Comparison of ENCODE assay signal across 1 cellular context in the genomic region with DNA sequence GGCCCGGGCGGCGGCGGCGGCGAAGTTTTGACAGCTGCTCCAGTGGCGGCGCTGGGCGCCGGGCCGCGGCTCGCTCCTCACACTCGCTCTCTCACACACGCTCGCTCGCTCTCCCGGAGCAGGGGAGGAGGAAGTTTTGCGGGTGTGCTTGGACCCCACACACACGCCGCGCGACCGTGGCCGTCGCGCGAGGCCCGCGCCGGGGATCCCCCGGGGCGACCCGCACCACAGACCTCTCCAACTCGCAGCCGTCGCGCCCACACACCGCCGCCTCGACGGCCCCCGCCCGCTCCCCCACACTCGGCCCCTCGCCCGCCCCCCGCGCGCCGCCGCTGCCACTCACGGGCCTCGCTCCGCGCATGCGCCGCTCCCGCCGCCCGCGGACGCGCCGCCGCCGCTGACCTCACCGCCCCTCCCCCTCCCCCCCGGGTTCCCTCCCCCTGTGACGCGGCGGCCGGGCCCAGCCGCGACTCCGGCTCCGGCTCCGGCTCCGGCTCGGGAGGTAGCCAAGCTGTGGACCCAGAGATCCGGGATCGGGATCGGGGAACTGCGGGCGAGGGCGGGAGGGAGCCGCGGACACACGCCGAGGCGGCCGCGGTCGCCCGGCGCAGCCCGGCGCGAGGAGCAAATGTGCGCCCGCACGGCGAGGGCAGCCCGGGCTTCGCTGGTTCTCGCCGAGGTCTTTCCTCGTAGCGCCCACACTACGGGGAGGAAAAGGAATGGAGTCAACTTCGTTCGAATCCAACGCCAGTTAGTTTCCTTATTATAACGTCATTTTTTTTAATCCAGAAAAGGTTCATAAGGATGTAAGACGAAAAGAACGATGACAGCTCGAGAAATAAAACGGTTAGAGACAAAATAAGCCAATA.
TF ChIP-seq lines count a peak whose summit lies in the region.

No MANE protein-coding gene starts in this region.

TF ChIP-seq in GM12878, 131 proteins besides CTCF, POLR2A, EP300 and RAD21 (continued from another document and continues in another):
- TF ChIP-seq, protein P1, sequence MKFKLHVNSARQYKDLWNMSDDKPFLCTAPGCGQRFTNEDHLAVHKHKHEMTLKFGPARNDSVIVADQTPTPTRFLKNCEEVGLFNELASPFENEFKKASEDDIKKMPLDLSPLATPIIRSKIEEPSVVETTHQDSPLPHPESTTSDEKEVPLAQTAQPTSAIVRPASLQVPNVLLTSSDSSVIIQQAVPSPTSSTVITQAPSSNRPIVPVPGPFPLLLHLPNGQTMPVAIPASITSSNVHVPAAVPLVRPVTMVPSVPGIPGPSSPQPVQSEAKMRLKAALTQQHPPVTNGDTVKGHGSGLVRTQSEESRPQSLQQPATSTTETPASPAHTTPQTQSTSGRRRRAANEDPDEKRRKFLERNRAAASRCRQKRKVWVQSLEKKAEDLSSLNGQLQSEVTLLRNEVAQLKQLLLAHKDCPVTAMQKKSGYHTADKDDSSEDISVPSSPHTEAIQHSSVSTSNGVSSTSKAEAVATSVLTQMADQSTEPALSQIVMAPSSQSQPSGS (IDR thresholded peaks at IDR 0.05; ENCODE audit: low read length): no peak
- peak; percentile 49 for TF ChIP-seq RELA (IDR thresholded peaks at IDR 0.05; ENCODE audit: borderline replicate concordance, partially characterized antibody)
- no peak for TF ChIP-seq CBFB (IDR thresholded peaks at IDR 0.05; ENCODE audit: low read depth)
- TF ChIP-seq, protein P2, sequence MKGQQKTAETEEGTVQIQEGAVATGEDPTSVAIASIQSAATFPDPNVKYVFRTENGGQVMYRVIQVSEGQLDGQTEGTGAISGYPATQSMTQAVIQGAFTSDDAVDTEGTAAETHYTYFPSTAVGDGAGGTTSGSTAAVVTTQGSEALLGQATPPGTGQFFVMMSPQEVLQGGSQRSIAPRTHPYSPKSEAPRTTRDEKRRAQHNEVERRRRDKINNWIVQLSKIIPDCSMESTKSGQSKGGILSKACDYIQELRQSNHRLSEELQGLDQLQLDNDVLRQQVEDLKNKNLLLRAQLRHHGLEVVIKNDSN (IDR thresholded peaks at IDR 0.05; ENCODE audit: borderline replicate concordance, extremely low read length, insufficient read depth, low read depth, low read length): no peak
- TF ChIP-seq MTA2 (IDR thresholded peaks at IDR 0.05; ENCODE audit: low read depth): no peak
- TF ChIP-seq, protein P3, sequence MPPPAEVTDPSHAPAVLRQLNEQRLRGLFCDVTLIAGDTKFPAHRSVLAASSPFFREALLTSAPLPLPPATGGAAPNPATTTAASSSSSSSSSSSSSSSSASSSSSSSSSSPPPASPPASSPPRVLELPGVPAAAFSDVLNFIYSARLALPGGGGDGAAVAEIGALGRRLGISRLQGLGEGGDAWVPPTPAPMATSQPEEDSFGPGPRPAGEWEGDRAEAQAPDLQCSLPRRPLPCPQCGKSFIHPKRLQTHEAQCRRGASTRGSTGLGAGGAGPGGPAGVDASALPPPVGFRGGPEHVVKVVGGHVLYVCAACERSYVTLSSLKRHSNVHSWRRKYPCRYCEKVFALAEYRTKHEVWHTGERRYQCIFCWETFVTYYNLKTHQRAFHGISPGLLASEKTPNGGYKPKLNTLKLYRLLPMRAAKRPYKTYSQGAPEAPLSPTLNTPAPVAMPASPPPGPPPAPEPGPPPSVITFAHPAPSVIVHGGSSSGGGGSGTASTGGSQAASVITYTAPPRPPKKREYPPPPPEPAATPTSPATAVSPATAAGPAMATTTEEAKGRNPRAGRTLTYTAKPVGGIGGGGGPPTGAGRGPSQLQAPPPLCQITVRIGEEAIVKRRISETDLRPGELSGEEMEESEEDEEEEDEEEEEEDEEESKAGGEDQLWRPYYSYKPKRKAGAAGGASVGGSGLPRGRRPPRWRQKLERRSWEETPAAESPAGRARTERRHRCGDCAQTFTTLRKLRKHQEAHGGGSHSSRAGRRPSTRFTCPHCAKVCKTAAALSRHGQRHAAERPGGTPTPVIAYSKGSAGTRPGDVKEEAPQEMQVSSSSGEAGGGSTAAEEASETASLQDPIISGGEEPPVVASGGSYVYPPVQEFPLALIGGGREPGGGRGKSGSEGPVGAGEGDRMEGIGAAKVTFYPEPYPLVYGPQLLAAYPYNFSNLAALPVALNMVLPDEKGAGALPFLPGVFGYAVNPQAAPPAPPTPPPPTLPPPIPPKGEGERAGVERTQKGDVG (CRISPR knock-in tag; IDR thresholded peaks at IDR 0.05): no peak
- TF ChIP-seq, protein P4, sequence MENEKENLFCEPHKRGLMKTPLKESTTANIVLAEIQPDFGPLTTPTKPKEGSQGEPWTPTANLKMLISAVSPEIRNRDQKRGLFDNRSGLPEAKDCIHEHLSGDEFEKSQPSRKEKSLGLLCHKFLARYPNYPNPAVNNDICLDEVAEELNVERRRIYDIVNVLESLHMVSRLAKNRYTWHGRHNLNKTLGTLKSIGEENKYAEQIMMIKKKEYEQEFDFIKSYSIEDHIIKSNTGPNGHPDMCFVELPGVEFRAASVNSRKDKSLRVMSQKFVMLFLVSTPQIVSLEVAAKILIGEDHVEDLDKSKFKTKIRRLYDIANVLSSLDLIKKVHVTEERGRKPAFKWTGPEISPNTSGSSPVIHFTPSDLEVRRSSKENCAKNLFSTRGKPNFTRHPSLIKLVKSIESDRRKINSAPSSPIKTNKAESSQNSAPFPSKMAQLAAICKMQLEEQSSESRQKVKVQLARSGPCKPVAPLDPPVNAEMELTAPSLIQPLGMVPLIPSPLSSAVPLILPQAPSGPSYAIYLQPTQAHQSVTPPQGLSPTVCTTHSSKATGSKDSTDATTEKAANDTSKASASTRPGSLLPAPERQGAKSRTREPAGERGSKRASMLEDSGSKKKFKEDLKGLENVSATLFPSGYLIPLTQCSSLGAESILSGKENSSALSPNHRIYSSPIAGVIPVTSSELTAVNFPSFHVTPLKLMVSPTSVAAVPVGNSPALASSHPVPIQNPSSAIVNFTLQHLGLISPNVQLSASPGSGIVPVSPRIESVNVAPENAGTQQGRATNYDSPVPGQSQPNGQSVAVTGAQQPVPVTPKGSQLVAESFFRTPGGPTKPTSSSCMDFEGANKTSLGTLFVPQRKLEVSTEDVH (IDR thresholded peaks at IDR 0.05; ENCODE audit: low read depth, partially characterized antibody): no peak
- peak; percentile 78 for TF ChIP-seq CHD2 (IDR thresholded peaks at IDR 0.05; ENCODE audit: borderline replicate concordance, low read depth, low read length)
- TF ChIP-seq PAX5 (IDR thresholded peaks at IDR 0.05; ENCODE audit: borderline replicate concordance, low read depth, low read length): no peak
- peak; percentile 84; the same call in 1 of the 2 replicates for TF ChIP-seq ZSCAN29 (IDR thresholded peaks at IDR 0.05)
- TF ChIP-seq, protein P5, sequence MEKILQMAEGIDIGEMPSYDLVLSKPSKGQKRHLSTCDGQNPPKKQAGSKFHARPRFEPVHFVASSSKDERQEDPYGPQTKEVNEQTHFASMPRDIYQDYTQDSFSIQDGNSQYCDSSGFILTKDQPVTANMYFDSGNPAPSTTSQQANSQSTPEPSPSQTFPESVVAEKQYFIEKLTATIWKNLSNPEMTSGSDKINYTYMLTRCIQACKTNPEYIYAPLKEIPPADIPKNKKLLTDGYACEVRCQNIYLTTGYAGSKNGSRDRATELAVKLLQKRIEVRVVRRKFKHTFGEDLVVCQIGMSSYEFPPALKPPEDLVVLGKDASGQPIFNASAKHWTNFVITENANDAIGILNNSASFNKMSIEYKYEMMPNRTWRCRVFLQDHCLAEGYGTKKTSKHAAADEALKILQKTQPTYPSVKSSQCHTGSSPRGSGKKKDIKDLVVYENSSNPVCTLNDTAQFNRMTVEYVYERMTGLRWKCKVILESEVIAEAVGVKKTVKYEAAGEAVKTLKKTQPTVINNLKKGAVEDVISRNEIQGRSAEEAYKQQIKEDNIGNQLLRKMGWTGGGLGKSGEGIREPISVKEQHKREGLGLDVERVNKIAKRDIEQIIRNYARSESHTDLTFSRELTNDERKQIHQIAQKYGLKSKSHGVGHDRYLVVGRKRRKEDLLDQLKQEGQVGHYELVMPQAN (conservative IDR thresholded peaks at IDR 0.05): peak; percentile 52
- TF ChIP-seq, protein P6, sequence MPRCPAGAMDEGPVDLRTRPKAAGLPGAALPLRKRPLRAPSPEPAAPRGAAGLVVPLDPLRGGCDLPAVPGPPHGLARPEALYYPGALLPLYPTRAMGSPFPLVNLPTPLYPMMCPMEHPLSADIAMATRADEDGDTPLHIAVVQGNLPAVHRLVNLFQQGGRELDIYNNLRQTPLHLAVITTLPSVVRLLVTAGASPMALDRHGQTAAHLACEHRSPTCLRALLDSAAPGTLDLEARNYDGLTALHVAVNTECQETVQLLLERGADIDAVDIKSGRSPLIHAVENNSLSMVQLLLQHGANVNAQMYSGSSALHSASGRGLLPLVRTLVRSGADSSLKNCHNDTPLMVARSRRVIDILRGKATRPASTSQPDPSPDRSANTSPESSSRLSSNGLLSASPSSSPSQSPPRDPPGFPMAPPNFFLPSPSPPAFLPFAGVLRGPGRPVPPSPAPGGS (IDR thresholded peaks at IDR 0.05; ENCODE audit: borderline replicate concordance, insufficient read depth, low read depth, low read length, poor library complexity, severe bottlenecking): peak; percentile 9
- no peak for TF ChIP-seq MYC (IDR thresholded peaks at IDR 0.05; ENCODE audit: insufficient read depth, insufficient read length, insufficient replicate concordance, low read length, severe bottlenecking)
- TF ChIP-seq GATAD2B (conservative IDR thresholded peaks at IDR 0.05; ENCODE audit: low read depth): peak; percentile 31; the same call in 1 of the 2 replicates
- TF ChIP-seq MYB (IDR thresholded peaks at IDR 0.05; ENCODE audit: borderline replicate concordance, low read depth, low read length): no peak
- TF ChIP-seq YBX1 (IDR thresholded peaks at IDR 0.05): no peak
- TF ChIP-seq, protein P7, sequence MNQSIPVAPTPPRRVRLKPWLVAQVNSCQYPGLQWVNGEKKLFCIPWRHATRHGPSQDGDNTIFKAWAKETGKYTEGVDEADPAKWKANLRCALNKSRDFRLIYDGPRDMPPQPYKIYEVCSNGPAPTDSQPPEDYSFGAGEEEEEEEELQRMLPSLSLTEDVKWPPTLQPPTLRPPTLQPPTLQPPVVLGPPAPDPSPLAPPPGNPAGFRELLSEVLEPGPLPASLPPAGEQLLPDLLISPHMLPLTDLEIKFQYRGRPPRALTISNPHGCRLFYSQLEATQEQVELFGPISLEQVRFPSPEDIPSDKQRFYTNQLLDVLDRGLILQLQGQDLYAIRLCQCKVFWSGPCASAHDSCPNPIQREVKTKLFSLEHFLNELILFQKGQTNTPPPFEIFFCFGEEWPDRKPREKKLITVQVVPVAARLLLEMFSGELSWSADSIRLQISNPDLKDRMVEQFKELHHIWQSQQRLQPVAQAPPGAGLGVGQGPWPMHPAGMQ (IDR thresholded peaks at IDR 0.05; ENCODE audit: borderline replicate concordance): no peak
- no peak for TF ChIP-seq ZNF217 (IDR thresholded peaks at IDR 0.05)
- TF ChIP-seq SIN3A (IDR thresholded peaks at IDR 0.05; ENCODE audit: low read depth, low read length): peak; percentile 35; the same call in 1 of the 2 replicates
- 0 out of 4 replicates have a peak, but pooled peaks of 1 of the 2 experiments have one; percentile 40 for TF ChIP-seq SRF (IDR thresholded peaks at IDR 0.05; ENCODE audit: low read depth in 2 of 2, low read length in 2 of 2)
- TF ChIP-seq FOXK2 (IDR thresholded peaks at IDR 0.05): no peak
- TF ChIP-seq SP1 (IDR thresholded peaks at IDR 0.05; ENCODE audit: low read depth, low read length): peak; percentile 92
- no peak for TF ChIP-seq NFYA (IDR thresholded peaks at IDR 0.05; ENCODE audit: borderline replicate concordance, low read depth, low read length)
- no peak for TF ChIP-seq WRNIP1 (IDR thresholded peaks at IDR 0.05; ENCODE audit: borderline replicate concordance, low read depth, low read length)
- TF ChIP-seq CBX5 (IDR thresholded peaks at IDR 0.05; ENCODE audit: low read depth): no peak
- TF ChIP-seq TCF3 (IDR thresholded peaks at IDR 0.05; ENCODE audit: borderline replicate concordance, insufficient read depth, low read depth, low read length): 0 out of 2 replicates have a peak, but pooled peaks have one; percentile 34
- TF ChIP-seq, protein P8, sequence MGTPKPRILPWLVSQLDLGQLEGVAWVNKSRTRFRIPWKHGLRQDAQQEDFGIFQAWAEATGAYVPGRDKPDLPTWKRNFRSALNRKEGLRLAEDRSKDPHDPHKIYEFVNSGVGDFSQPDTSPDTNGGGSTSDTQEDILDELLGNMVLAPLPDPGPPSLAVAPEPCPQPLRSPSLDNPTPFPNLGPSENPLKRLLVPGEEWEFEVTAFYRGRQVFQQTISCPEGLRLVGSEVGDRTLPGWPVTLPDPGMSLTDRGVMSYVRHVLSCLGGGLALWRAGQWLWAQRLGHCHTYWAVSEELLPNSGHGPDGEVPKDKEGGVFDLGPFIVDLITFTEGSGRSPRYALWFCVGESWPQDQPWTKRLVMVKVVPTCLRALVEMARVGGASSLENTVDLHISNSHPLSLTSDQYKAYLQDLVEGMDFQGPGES (IDR thresholded peaks at IDR 0.05): no peak
- TF ChIP-seq RBBP5 (conservative IDR thresholded peaks at IDR 0.05): no peak
- no peak for TF ChIP-seq SPI1 (IDR thresholded peaks at IDR 0.05; ENCODE audit: borderline replicate concordance, insufficient read depth, low read depth, low read length)
- TF ChIP-seq, protein P9, sequence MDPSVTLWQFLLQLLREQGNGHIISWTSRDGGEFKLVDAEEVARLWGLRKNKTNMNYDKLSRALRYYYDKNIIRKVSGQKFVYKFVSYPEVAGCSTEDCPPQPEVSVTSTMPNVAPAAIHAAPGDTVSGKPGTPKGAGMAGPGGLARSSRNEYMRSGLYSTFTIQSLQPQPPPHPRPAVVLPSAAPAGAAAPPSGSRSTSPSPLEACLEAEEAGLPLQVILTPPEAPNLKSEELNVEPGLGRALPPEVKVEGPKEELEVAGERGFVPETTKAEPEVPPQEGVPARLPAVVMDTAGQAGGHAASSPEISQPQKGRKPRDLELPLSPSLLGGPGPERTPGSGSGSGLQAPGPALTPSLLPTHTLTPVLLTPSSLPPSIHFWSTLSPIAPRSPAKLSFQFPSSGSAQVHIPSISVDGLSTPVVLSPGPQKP (IDR thresholded peaks at IDR 0.05; ENCODE audit: low read depth, low read length): no peak
- TF ChIP-seq RAD51 (IDR thresholded peaks at IDR 0.05): no peak
- no peak for TF ChIP-seq CHD4 (IDR thresholded peaks at IDR 0.05)
- 0 out of 2 replicates have a peak, but pooled peaks have one; percentile 42 for TF ChIP-seq MEF2A (IDR thresholded peaks at IDR 0.05; ENCODE audit: insufficient read depth, low read depth, low read length)
- TF ChIP-seq BHLHE40 (IDR thresholded peaks at IDR 0.05; ENCODE audit: borderline replicate concordance in 1 of 2, low read depth in 2 of 2, low read length in 1 of 2): peak; percentile 25 to 58; a peak in 2 of 4 replicates
- TF ChIP-seq JUND (IDR thresholded peaks at IDR 0.05; ENCODE audit: low read depth, low read length): peak; percentile 41; the same call in 1 of the 2 replicates
- peak; percentile 41 for TF ChIP-seq SMARCA5 (IDR thresholded peaks at IDR 0.05)
- no peak for TF ChIP-seq PAX8 (IDR thresholded peaks at IDR 0.05)
- TF ChIP-seq RUNX3 (IDR thresholded peaks at IDR 0.05; ENCODE audit: low read length): peak; percentile 47
- no peak for TF ChIP-seq JUNB (IDR thresholded peaks at IDR 0.05)
- peak; percentile 58 for TF ChIP-seq DPF2 (IDR thresholded peaks at IDR 0.05)
- TF ChIP-seq EED (IDR thresholded peaks at IDR 0.05; ENCODE audit: low read depth): no peak
- no peak for TF ChIP-seq HCFC1 (IDR thresholded peaks at IDR 0.05; ENCODE audit: low read length)
- no peak for TF ChIP-seq MEF2B (IDR thresholded peaks at IDR 0.05; ENCODE audit: partially characterized antibody, poor library complexity, severe bottlenecking)
- TF ChIP-seq YY1 (IDR thresholded peaks at IDR 0.05; ENCODE audit: low read depth, low read length): peak; percentile 80
